Comparison of ENCODE assay signal across 8 cellular contexts in the genomic region with DNA sequence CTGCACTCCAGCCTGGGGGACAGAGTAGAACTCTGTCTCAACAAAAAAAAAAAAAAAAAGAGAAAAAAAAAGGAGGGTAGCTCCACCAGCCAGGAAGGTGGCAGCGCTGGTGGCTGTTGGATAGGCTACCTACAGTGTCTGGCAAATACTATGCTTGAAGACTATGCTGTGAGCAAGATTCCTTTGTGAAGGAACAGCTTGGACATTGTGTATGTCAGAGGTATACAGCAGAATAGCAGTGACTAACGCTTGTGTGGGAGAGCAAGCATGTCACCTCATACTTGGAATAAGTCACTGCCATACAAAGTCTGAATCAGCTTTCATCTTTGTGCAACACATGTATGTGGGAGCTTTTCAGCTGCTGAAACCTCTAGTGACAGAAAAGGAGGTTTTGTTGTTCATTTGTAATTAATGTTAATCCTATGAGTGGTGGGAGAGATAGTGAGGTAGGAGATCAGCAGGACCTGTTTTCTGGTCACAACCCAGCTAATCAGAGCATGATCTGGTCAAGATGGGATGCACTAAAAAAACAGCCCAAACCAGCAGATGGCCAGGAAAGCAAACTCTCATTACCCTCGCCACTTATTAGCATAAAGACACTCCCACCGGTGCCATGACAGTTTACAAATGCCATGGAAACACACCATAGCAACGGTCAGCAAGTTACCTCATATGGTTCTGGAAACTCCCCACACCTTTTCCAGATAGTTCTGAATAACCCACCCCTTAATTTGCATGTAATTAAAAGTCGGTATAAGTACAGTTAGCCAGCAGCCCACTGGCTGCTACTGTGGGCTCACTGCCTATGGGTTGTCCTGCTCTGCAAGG.
A peak's percentile ranks its signal among the peaks of the same experiment; 100 is the strongest.
DNase-seq lines count a peak whose midpoint lies in the region; ATAC-seq, FAIRE-seq and TF ChIP-seq lines count a peak whose summit lies in the region.

No MANE protein-coding gene starts in this region.

- no peak for TF ChIP-seq CTCF in GM20000 (IDR thresholded peaks at IDR 0.05; ENCODE audit: extremely low read depth, missing control alignments)
- TF ChIP-seq CTCF in RWPE1 (conservative IDR thresholded peaks at IDR 0.05; ENCODE audit: low read depth): no peak

- FAIRE-seq in GM19239 (lab: Jason Lieb, UNC): no peak

- ATAC-seq in GM21423 (IDR thresholded peaks at IDR 0.05; ENCODE audit: unreplicated experiment): no peak

- CTCF ChIA-PET in RWPE1 (lab: Yijun Ruan, JAX): interaction anchor here (0.7 to 1.0 kb wide), 3 partner anchors 56 to 402 kb away, joined by 4 to 7 read pairs (median 5); partner anchors contain the start of genes HSD3B7 and ZNF843

- no peak overlapping the region for H3K27ac ChIP-seq in RWPE1

- POLR2A ChIA-PET in RWPE1 (lab: Yijun Ruan, JAX; ENCODE audit: low non-redundant PET): interaction anchor here (0.8 kb wide), 1 partner anchor 621 kb away, joined by 3 read pairs; no protein-coding TSS in a partner anchor

- DNase-seq in AG08396 (ENCODE audit: low spot score) (peak; percentile 60), GM20000 (ENCODE audit: low spot score) (peak; percentile 45), RWPE1 (ENCODE audit: low spot score) (peak; percentile 53), hepatic stellate cell (ENCODE audit: low spot score) (peak; percentile 55), NCI-H510A (lab: John Stamatoyannopoulos, UW) (no peak), NCI-H2081 treated with DMSO at 0.1 percent for 48 hours (lab: John Stamatoyannopoulos, UW) (no peak), GM19239 (ENCODE audit: insufficient read length, low spot score) (no peak)

Comparison
In these comparisons a context has a peak if more than half of its experiments do, and no peak if none do; other contexts are left out.
1. DNase-seq: peak in AG08396 (single experiment), GM20000 (single experiment), RWPE1 (single experiment) and hepatic stellate cell (single experiment); none in NCI-H510A (single experiment), NCI-H2081 treated with DMSO at 0.1 percent for 48 hours (single experiment) and GM19239 (single experiment).